Comparison of ENCODE assay signal across 9 cellular contexts in genomic region chr3:22115581-22115980, GRCh38.
"Had no signal": no experiment of that assay in that cellular context is flagged by ENCODE, and none has a peak within 500 bp of the region (broad histone marks: within the 10 kb centered on the region; RNA-seq: fewer than 3 reads in every experiment).

No MANE protein-coding gene starts in this region.

- H3K27me3 ChIP-seq: suprapubic skin had no signal

- DNase-seq: activated CD4-positive, alpha-beta T cell treated with anti-CD3 and anti-CD28 coated beads, Interleukin-2, amount 50 U/mL, for 1 hour; activated CD8-positive, alpha-beta memory T cell treated with anti-CD3 and anti-CD28 coated beads, Interleukin-2, amount 10 ng/mL, durations not matched to agents 7 days and 5 days; activated naive CD4-positive, alpha-beta T cell treated with anti-CD3 and anti-CD28 coated beads, Interleukin-2, amount 10 ng/mL, durations not matched to agents 7 days and 5 days; activated T-cell treated with anti-CD3 and anti-CD28 coated beads, Interleukin-2, amount 50 U/mL, for 1 hour; erythroblast; nucleus accumbens; right cardiac atrium had no signal

- H3K36me3 ChIP-seq: suprapubic skin had no signal

- ATAC-seq: activated CD8-positive, alpha-beta memory T cell treated with anti-CD3 and anti-CD28 coated beads, Interleukin-2, amount 10 ng/mL, durations not matched to agents 7 days and 5 days; natural killer cell treated with Interleukin-12 subunit alpha and Interleukin-12 subunit beta and Interleukin-15 and Interleukin-18, amount 100 ng/mL, for 72 hours; right cardiac atrium had no signal

- H3K4me1 ChIP-seq: suprapubic skin had no signal

- H3K27ac ChIP-seq: suprapubic skin had no signal

- H3K4me3 ChIP-seq: suprapubic skin had no signal

- H3K9me3 ChIP-seq: suprapubic skin had no signal
